Comparison of ENCODE assay signal across 8 cellular contexts in the genomic region with DNA sequence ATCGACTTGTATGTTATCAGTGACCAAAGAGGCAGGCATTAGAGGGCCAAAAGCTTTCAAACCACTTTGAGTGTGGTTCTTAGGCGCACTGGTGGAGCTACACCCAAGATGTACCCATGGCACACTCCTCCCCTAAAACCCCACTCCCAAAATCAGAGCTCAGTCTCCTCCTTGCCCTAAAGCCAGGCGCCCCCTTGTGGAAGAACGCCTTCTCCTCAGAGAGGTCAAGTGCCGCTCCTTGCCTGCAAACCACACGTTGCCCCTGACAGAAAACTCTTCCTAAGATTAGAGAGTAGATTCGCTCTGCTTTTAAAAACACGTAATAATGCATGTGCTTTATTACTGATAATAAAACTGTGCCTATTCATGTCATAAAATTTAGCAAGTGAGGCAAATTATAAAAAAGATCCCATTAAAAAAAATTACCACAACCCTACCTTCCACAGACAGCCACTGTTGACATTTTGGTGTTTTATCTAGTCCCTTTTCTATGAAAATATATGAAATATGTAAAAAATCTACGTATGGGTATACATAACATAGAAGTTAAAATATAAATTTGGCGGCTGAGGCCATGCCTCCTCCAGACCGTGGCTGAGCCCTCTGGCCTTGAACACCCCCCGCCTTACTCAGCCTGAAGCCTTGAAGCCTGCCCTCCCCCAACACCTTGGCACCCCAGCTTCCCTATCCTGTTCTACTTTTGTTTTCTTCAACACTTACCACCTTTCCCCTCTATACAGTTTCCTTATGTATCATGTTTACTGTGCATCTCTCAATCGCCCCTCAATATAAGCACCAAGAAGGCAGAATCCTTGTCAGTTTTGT. TPM values are rescaled to one million over a fixed set of nuclear protein-coding genes. Genes with fewer than 3 reads are reported as not detected.
A peak's percentile ranks its signal among the peaks of the same experiment; 100 is the strongest.
DNase-seq lines count a peak whose midpoint lies in the region; TF ChIP-seq lines count a peak whose summit lies in the region.

No MANE protein-coding gene starts in this region.

- DNase-seq in DMS53 (lab: John Stamatoyannopoulos, UW) (peak; percentile 82), HuH-7.5 (ENCODE audit: low spot score) (peak; percentile 55), SKM-1 treated with dmso at 0.1 percent for 144 hours (lab: John Stamatoyannopoulos, UW; ENCODE audit: unreplicated experiment) (peak; percentile 60), cardiac muscle cell (ENCODE audit: low read depth in 1 of 2, low spot score in 1 of 2) (peak; percentile 79 to 87), prostate gland (ENCODE audit: low spot score) (peak; percentile 71), vagina (ENCODE audit: extremely low spot score in 2 of 2) (no peak), HK-2 (ENCODE audit: unreplicated experiment) (no peak)
- peak; percentile 75 for DNase-seq in activated naive CD8-positive, alpha-beta T cell treated with anti-CD3 and anti-CD28 coated beads for 36 hours

- no peak overlapping the region for H3K27ac Mint-ChIP-seq in activated naive CD8-positive, alpha-beta T cell treated with anti-CD3 and anti-CD28 coated beads for 36 hours

- H3K4me3 Mint-ChIP-seq in activated naive CD8-positive, alpha-beta T cell treated with anti-CD3 and anti-CD28 coated beads for 36 hours, result no peak overlapping the region

- H3K27me3 Mint-ChIP-seq in activated naive CD8-positive, alpha-beta T cell treated with anti-CD3 and anti-CD28 coated beads for 36 hours, result no peaks in the 10 kb centered on the region

- H3K27me3 ChIP-seq in cardiac muscle cell (no peaks in the 10 kb centered on the region), prostate gland (replicated peaks; ENCODE audit: insufficient read depth) (no peaks in the 10 kb centered on the region), vagina (no peaks in the 10 kb centered on the region)

- no peaks in the 10 kb centered on the region for H3K36me3 ChIP-seq in cardiac muscle cell
- H3K36me3 ChIP-seq in prostate gland, result no peaks in the 10 kb centered on the region
- no peaks in the 10 kb centered on the region for H3K36me3 ChIP-seq in vagina

- intact Hi-C loops in prostate gland (cut with DNase I), result loop anchor here (5.0 to 10.0 kb wide), 3 partner anchors 56 to 184 kb away; no protein-coding TSS in a partner anchor
- intact Hi-C loops in vagina (cut with DNase I), result no loop called here

- no peaks in the 10 kb centered on the region for H3K4me1 ChIP-seq in cardiac muscle cell (ENCODE audit: low read depth)
- H3K4me1 ChIP-seq in prostate gland (replicated peaks), result no peaks in the 10 kb centered on the region
- H3K4me1 ChIP-seq in vagina, result peaks cover 38% of the 10 kb centered on the region

- H3K4me1 Mint-ChIP-seq in activated naive CD8-positive, alpha-beta T cell treated with anti-CD3 and anti-CD28 coated beads for 36 hours, result peaks cover 10% of the 10 kb centered on the region

- H3K27ac ChIP-seq in cardiac muscle cell, result no peak overlapping the region
- H3K27ac ChIP-seq in prostate gland, result no peak overlapping the region
- no peak overlapping the region for H3K27ac ChIP-seq in vagina

- no peaks in the 10 kb centered on the region for H3K36me3 Mint-ChIP-seq in activated naive CD8-positive, alpha-beta T cell treated with anti-CD3 and anti-CD28 coated beads for 36 hours

- TF ChIP-seq POLR2A in prostate gland (IDR thresholded peaks at IDR 0.05), result no peak
- TF ChIP-seq POLR2A in vagina (IDR thresholded peaks at IDR 0.05), result no peak

- H3K9me3 Mint-ChIP-seq in activated naive CD8-positive, alpha-beta T cell treated with anti-CD3 and anti-CD28 coated beads for 36 hours, result no peaks in the 10 kb centered on the region

- H3K4me3 ChIP-seq in cardiac muscle cell (no peak overlapping the region), prostate gland (no peak overlapping the region), vagina (no peak overlapping the region)

- H3K9me3 ChIP-seq in cardiac muscle cell (ENCODE audit: low read depth) (no peaks in the 10 kb centered on the region), prostate gland (no peaks in the 10 kb centered on the region), vagina (no peaks in the 10 kb centered on the region)

- peak; percentile 94 for TF ChIP-seq CTCF in cardiac muscle cell (IDR thresholded peaks at IDR 0.05; ENCODE audit: low read depth, low read length)
- TF ChIP-seq CTCF in prostate gland (IDR thresholded peaks at IDR 0.05), result peak; percentile 53 to 80 (median 68)
- peak in 2 of 3 experiments; percentile 40 to 53 for TF ChIP-seq CTCF in vagina (IDR thresholded peaks at IDR 0.05)

- 64% methylated on average over 13 of the region's 13 CpGs for WGBS in prostate gland

RNA-seq across cellular contexts. Expression of a gene that starts 33.5 kb away (rescaled TPM):
- not detected for total RNA-seq in activated naive CD8-positive, alpha-beta T cell treated with anti-CD3 and anti-CD28 coated beads for 36 hours
- total RNA-seq in cardiac muscle cell (0.36 TPM in 1 of 2 replicates, not detected in the other), prostate gland (under 1 TPM in 1 of 2 donors, not detected in 1; 0.55 TPM), vagina (4.7 TPM)
- polyA plus RNA-seq in cardiac muscle cell, result not detected in 2 replicates

Comparison
In these comparisons a context has a peak if more than half of its experiments do, and no peak if none do; other contexts are left out.
1. DNase-seq: peak in DMS53 (single experiment), HuH-7.5 (single experiment), SKM-1 treated with dmso at 0.1 percent for 144 hours (single experiment), activated naive CD8-positive, alpha-beta T cell treated with anti-CD3 and anti-CD28 coated beads for 36 hours (single experiment), cardiac muscle cell (2 of 2) and prostate gland (single experiment); none in vagina (0 of 2) and HK-2 (single experiment).
2. Peak in every context shown above with its lines, with median percentiles within 50 percentile points of each other: CTCF ChIP-seq.